In genomic region chr4:2009651-2010233, GRCh38 we compare ENCODE assay signal across 8 cellular contexts. TPM values are rescaled to one million over a fixed set of nuclear protein-coding genes. Genes with fewer than 3 reads are reported as not detected.
DNase-seq lines count a peak whose midpoint lies in the region; ATAC-seq and TF ChIP-seq lines count a peak whose summit lies in the region.

No MANE protein-coding gene starts in this region.

- no peaks in the 10 kb centered on the region for H3K4me1 ChIP-seq in Panc1 (ENCODE audit: control insufficient read depth, insufficient read depth, low read length)
- peaks cover 5 to 13% of the 10 kb centered on the region in 2 donors for H3K4me1 ChIP-seq in thyroid gland

- H3K27ac ChIP-seq in Panc1 (ENCODE audit: low read length) (peak overlapping the region; percentile 84), neural cell (ENCODE audit: low read length) (peak overlapping the region; percentile 96), thyroid gland (peak overlapping the region; percentile 97 to 100 (median 99))

- peak overlapping the region; percentile 94 for H3K9ac ChIP-seq in neural cell (ENCODE audit: low read length)

- ATAC-seq in Panc1, result peak; percentile 73
- ATAC-seq in HG02852 (IDR thresholded peaks at IDR 0.05; ENCODE audit: unreplicated experiment), result no peak

- no peaks in the 10 kb centered on the region for H3K9me3 ChIP-seq in Panc1 (ENCODE audit: control insufficient read depth, insufficient read depth, low read depth, low read length)
- no peaks in the 10 kb centered on the region for H3K9me3 ChIP-seq in neural cell (ENCODE audit: low read length)
- no peaks in the 10 kb centered on the region for H3K9me3 ChIP-seq in thyroid gland

- H3K4me2 ChIP-seq in neural cell (ENCODE audit: low read length), result peak overlapping the region; percentile 95

- no peak for TF ChIP-seq POLR2A in thyroid gland (IDR thresholded peaks at IDR 0.05)

- peak overlapping the region; percentile 60 to 69 for H3K4me3 ChIP-seq in Panc1 (ENCODE audit: low read depth in 2 of 2, low read length in 2 of 2)
- peak overlapping the region; percentile 95 for H3K4me3 ChIP-seq in fibroblast of villous mesenchyme (ENCODE audit: low read depth, low read length)
- peak overlapping the region; percentile 96 for H3K4me3 ChIP-seq in neural cell (ENCODE audit: low read length)
- H3K4me3 ChIP-seq in thyroid gland (replicated peaks in 1 of 3), result peak overlapping the region; percentile 84 to 99 (median 99)

- H3K36me3 ChIP-seq in Panc1 (ENCODE audit: control insufficient read depth, insufficient read depth, low read length) (peaks cover 3% of the 10 kb centered on the region; the same call in 1 of the 2 replicates), neural cell (ENCODE audit: insufficient read depth, low read length) (no peaks in the 10 kb centered on the region), thyroid gland (no peaks in the 10 kb centered on the region)

- H4K20me1 ChIP-seq in neural cell (ENCODE audit: insufficient read depth), result no peaks in the 10 kb centered on the region

- H3K9me2 ChIP-seq in neural cell (ENCODE audit: insufficient read depth, low read length), result no peaks in the 10 kb centered on the region

- peaks cover 30% of the 10 kb centered on the region for H3K79me2 ChIP-seq in neural cell (replicated peaks; ENCODE audit: insufficient read depth, low read length)

- POLR2A ChIA-PET in Panc1 (lab: Charles Lee), result interaction anchor here (0.6 kb wide), 1 partner anchor 31 kb away, joined by 4 read pairs; no protein-coding TSS in a partner anchor

- WGBS in thyroid gland, 2 donors, result 12 to 13% methylated on average over 23 of the region's 23 CpGs

- intact Hi-C loops in Panc1 (cut with micrococcal nuclease; ENCODE audit: unreplicated experiment), result no loop called here
- intact Hi-C loops in thyroid gland (cut with DNase I), result no loop called here

- no peak for TF ChIP-seq EP300 in neural cell (conservative IDR thresholded peaks at IDR 0.05; ENCODE audit: poor library complexity, severe bottlenecking)

- peak; percentile 65 for DNase-seq in GM10266 (ENCODE audit: extremely low spot score)
- DNase-seq in HT1080 (ENCODE audit: low read depth), result peak; percentile 40
- peak; percentile 5 for DNase-seq in Panc1 (ENCODE audit: low read depth, low spot score)
- peak; percentile 22 for DNase-seq in activated gamma-delta T cell (lab: John Stamatoyannopoulos, UW)
- peak; percentile 54 for DNase-seq in fibroblast of villous mesenchyme (ENCODE audit: low read depth)
- peak; percentile 65 to 67 for DNase-seq in thyroid gland

- H3F3A ChIP-seq in neural cell (ENCODE audit: insufficient read depth, low read length, poor library complexity, severe bottlenecking), result peaks cover 6% of the 10 kb centered on the region

- no peak for TF ChIP-seq CTCF in GM10266 (IDR thresholded peaks at IDR 0.05; ENCODE audit: control insufficient read depth, insufficient read depth, low read depth, missing control alignments)
- TF ChIP-seq CTCF in Panc1 (IDR thresholded peaks at IDR 0.05), result peak; percentile 35
- TF ChIP-seq CTCF in fibroblast of villous mesenchyme (IDR thresholded peaks at IDR 0.05; ENCODE audit: insufficient read depth, low read depth, low read length), result peak; percentile 35
- peak; percentile 47 for TF ChIP-seq CTCF in neural cell (IDR thresholded peaks at IDR 0.05; ENCODE audit: poor library complexity, severe bottlenecking)
- peak in 4 of 6 experiments; percentile 17 to 38 (median 28) for TF ChIP-seq CTCF in thyroid gland (IDR thresholded peaks at IDR 0.05)

- BruUV-seq in Panc1 (replicated peaks; lab: Mats Ljungman, UMichigan), result no TSS peak

- H3K27me3 ChIP-seq in Panc1 (ENCODE audit: control insufficient read depth, insufficient read depth, low read length) (no peaks in the 10 kb centered on the region), neural cell (ENCODE audit: insufficient read depth, low read depth, low read length) (no peaks in the 10 kb centered on the region), thyroid gland (no peaks in the 10 kb centered on the region)

- in situ Hi-C loops in Panc1 (cut with HindIII; ENCODE audit: low pct_unique_long_range_greater_than_20kb, low sequenced_read_pairs), result no loop called here

- H2AFZ ChIP-seq in neural cell (ENCODE audit: low read depth, low read length), result peak overlapping the region; percentile 75

- peak; percentile 9 for TF ChIP-seq RAD21 in neural cell (conservative IDR thresholded peaks at IDR 0.05)

- CTCF ChIA-PET in Panc1 (lab: Charles Lee), result no interaction called here

TF ChIP-seq in neural cell, 6 proteins besides CTCF, POLR2A, EP300 and RAD21:
- TF ChIP-seq SMC3 (conservative IDR thresholded peaks at IDR 0.05; ENCODE audit: poor library complexity) (peak; percentile 33), REST (IDR thresholded peaks at IDR 0.05; ENCODE audit: borderline replicate concordance) (no peak)

RNA-seq across cellular contexts. Expression of gene NELFA, which starts 1.0 kb away (rescaled TPM):
- total RNA-seq in HT1080 (2014; rRNA removed; shearing (Covaris generic)), result 23.7 and 26.4 TPM in 2 replicates
- 26.7 and 28.7 TPM in 2 replicates for polyA plus RNA-seq in HT1080 (2015; cell fraction: cytosol; rRNA removed)
- polyA plus RNA-seq in HT1080 (2015; cell fraction: nucleus; rRNA removed), result 40.2 and 48.0 TPM in 2 replicates
- 27.0 TPM for total RNA-seq in Panc1 (2021; ENCODE audit: unreplicated experiment)
- 40.7 TPM for polyA plus RNA-seq in Panc1 (2012; ENCODE audit: insufficient read length)
- 17.7 and 18.1 TPM in 2 replicates for total RNA-seq in fibroblast of villous mesenchyme
- polyA plus RNA-seq in neural cell, result 40.5 and 56.7 TPM in 2 replicates
- polyA minus RNA-seq in neural cell, result 48.6 and 57.2 TPM in 2 replicates
- 10 to 100 TPM; 23.2 to 39.3 (median 28.7) TPM for total RNA-seq in thyroid gland

RNA-seq across cellular contexts. Expression of gene NAT8L, which starts 49.4 kb away (rescaled TPM):
- 2.7 and 5.6 TPM in 2 replicates for total RNA-seq in HT1080 (2014; rRNA removed; shearing (Covaris generic))
- polyA plus RNA-seq in HT1080 (2015; cell fraction: cytosol; rRNA removed), result 4.1 TPM in 2 replicates
- polyA plus RNA-seq in HT1080 (2015; cell fraction: nucleus; rRNA removed), result 5.6 and 6.2 TPM in 2 replicates
- 16.6 TPM for total RNA-seq in Panc1 (2021; ENCODE audit: unreplicated experiment)
- polyA plus RNA-seq in Panc1 (2012; ENCODE audit: insufficient read length), result 25.9 TPM
- under 0.01 TPM in 2 replicates for total RNA-seq in fibroblast of villous mesenchyme
- polyA plus RNA-seq in neural cell, result 12.6 and 15.4 TPM in 2 replicates
- polyA minus RNA-seq in neural cell, result 19.0 and 20.5 TPM in 2 replicates
- 1 to 10 TPM; 1.3 to 1.8 (median 1.5) TPM for total RNA-seq in thyroid gland

Comparison
In these comparisons a context has a peak if more than half of its experiments do, and no peak if none do; other contexts are left out.
1. DNase-seq: peak in every context shown above with its lines; median percentile 66 in thyroid gland; 65 in GM10266; 54 in fibroblast of villous mesenchyme; 40 in HT1080; 22 in activated gamma-delta T cell; 5 in Panc1.